In the genomic region with DNA sequence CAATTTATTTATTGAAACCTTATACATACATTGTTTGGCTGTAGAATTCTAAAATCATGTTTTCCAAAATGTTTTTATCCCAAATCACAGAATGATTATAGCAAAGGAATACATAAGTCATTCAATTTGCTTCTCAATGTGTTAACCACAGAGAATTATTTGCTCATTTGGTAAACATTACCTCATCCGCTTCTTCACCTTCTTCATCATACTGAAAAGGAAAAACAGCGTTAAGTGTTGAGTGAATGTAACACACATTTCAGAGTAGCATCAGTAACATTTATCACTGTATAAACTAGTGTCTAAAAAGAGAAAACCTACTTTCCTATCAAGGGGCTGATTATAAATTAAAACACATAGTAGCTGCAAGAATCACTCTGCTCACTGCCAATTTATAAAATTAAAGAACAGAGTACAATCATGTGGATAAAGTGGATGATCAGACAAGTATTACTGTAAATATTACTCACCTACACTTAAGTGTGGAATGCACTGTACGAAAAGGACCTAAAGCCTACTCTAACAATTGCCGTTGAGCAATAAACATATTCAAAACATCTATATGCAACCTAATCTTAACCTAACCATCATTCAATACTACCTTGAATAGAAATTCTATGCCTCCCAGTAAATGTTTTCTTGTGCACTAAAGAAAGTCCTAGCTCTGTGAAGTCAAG, we compare ENCODE assay signal across 18 cellular contexts. TPM values are rescaled to one million over a fixed set of nuclear protein-coding genes. Genes with fewer than 3 reads are reported as not detected.
A peak's percentile ranks its signal among the peaks of the same experiment; 100 is the strongest.
DNase-seq lines count a peak whose midpoint lies in the region; ATAC-seq, FAIRE-seq and TF ChIP-seq lines count a peak whose summit lies in the region.
"Had no signal": no experiment of that assay in that cellular context is flagged by ENCODE, and none has a peak within 500 bp of the region (broad histone marks: within the 10 kb centered on the region; RNA-seq: fewer than 3 reads in every experiment).

No MANE protein-coding gene starts in this region.

- CTCF ChIA-PET in MCF 10A (lab: Yijun Ruan, JAX) = interaction anchor here (0.7 to 2.8 kb wide), 4 partner anchors 12 to 299 kb away, joined by 3 to 10 read pairs (median 4); a partner anchor contains a TSS

- peak overlapping the region; percentile 4; the same call in 1 of the 2 replicates for H3K27ac ChIP-seq in 22Rv1
- H3K27ac ChIP-seq: PC-9, SJCRH30 had no signal

- FAIRE-seq in GM12891 (lab: Jason Lieb, UNC) = peak; percentile 40
- FAIRE-seq in bronchial epithelial cell (lab: Jason Lieb, UNC) = no peak
- FAIRE-seq: A204.1 had no signal

- H3K27ac Mint-ChIP-seq in T-helper 1 cell treated with Interleukin-12 subunit alpha and Interleukin-12 subunit beta and Interleukin-4 antibody, amounts not matched to agents 30 μg/mL and 1 μg/mL, for 36 hours = peak overlapping the region; percentile 19
- no peak overlapping the region for H3K27ac Mint-ChIP-seq in MCF 10A (ENCODE audit: low read depth, unreplicated experiment)
- H3K27ac Mint-ChIP-seq: CD4-positive, alpha-beta memory T cell had no signal

- H3K9me3 Mint-ChIP-seq in T-helper 1 cell treated with Interleukin-12 subunit alpha and Interleukin-12 subunit beta and Interleukin-4 antibody, amounts not matched to agents 30 μg/mL and 1 μg/mL, for 36 hours = no peaks in the 10 kb centered on the region
- no peaks in the 10 kb centered on the region for H3K9me3 Mint-ChIP-seq in MCF 10A (ENCODE audit: unreplicated experiment)
- H3K9me3 Mint-ChIP-seq: CD4-positive, alpha-beta memory T cell had no signal

- H3K36me3 ChIP-seq in bronchial epithelial cell (ENCODE audit: control insufficient read depth, insufficient read depth, low read length) = peaks cover 3% of the 10 kb centered on the region

- TF ChIP-seq CTCF in 22Rv1 (IDR thresholded peaks at IDR 0.05) (no peak), bronchial epithelial cell (IDR thresholded peaks at IDR 0.05; ENCODE audit: insufficient read depth, low read length, severe bottlenecking) (no peak), MCF 10A (IDR thresholded peaks at IDR 0.05; ENCODE audit: unreplicated experiment) (no peak)

- intact Hi-C loops in MCF 10A (cut with micrococcal nuclease) = no loop called here

- H3K27me3 Mint-ChIP-seq in T-helper 1 cell treated with Interleukin-12 subunit alpha and Interleukin-12 subunit beta and Interleukin-4 antibody, amounts not matched to agents 30 μg/mL and 1 μg/mL, for 36 hours (ENCODE audit: low read depth) = no peaks in the 10 kb centered on the region
- no peaks in the 10 kb centered on the region for H3K27me3 Mint-ChIP-seq in MCF 10A (ENCODE audit: insufficient read depth, unreplicated experiment)
- H3K27me3 Mint-ChIP-seq: CD4-positive, alpha-beta memory T cell had no signal

- TF ChIP-seq POLR2A in GM12891 (IDR thresholded peaks at IDR 0.05; ENCODE audit: low read depth, low read length) = no peak

- H3K4me1 Mint-ChIP-seq in T-helper 1 cell treated with Interleukin-12 subunit alpha and Interleukin-12 subunit beta and Interleukin-4 antibody, amounts not matched to agents 30 μg/mL and 1 μg/mL, for 36 hours (ENCODE audit: low read depth) = peaks cover 3% of the 10 kb centered on the region
- no peaks in the 10 kb centered on the region for H3K4me1 Mint-ChIP-seq in MCF 10A (ENCODE audit: insufficient read depth, unreplicated experiment)
- H3K4me1 Mint-ChIP-seq: CD4-positive, alpha-beta memory T cell had no signal

- peaks cover 33% of the 10 kb centered on the region for H3K36me3 Mint-ChIP-seq in T-helper 1 cell treated with Interleukin-12 subunit alpha and Interleukin-12 subunit beta and Interleukin-4 antibody, amounts not matched to agents 30 μg/mL and 1 μg/mL, for 36 hours (ENCODE audit: low read depth)
- peaks cover 96% of the 10 kb centered on the region for H3K36me3 Mint-ChIP-seq in MCF 10A (ENCODE audit: insufficient read depth, unreplicated experiment)

- BruUV-seq in MCF 10A (replicated peaks; lab: Mats Ljungman, UMichigan) = no TSS peak

- DNase-seq in T-helper 1 cell (no peak), GM12891 (ENCODE audit: insufficient read length, low spot score) (no peak), bronchial epithelial cell (ENCODE audit: low read depth) (peak; percentile 69), MCF 10A (ENCODE audit: unreplicated experiment) (no peak)
- no peak for DNase-seq in stimulated activated CD4-positive, alpha-beta T cell treated with anti-CD3 and anti-CD28 coated beads, Interleukin-2, amount 100 ng/mL, for 24 hours
- DNase-seq: CD4-positive, alpha-beta memory T cell; DMS79; KG1; MV-4-11; NCI-H1694 treated with DMSO at 0.1 percent for 48 hours; NCI-H226; NCI-H526; PC-9; SJCRH30 had no signal

- no peaks in the 10 kb centered on the region for H3K27me3 ChIP-seq in bronchial epithelial cell (ENCODE audit: control insufficient read depth, insufficient read depth, low read length)
- H3K27me3 ChIP-seq: SJCRH30 had no signal

- H3K4me3 Mint-ChIP-seq in T-helper 1 cell treated with Interleukin-12 subunit alpha and Interleukin-12 subunit beta and Interleukin-4 antibody, amounts not matched to agents 30 μg/mL and 1 μg/mL, for 36 hours = no peak overlapping the region
- no peak overlapping the region for H3K4me3 Mint-ChIP-seq in MCF 10A (ENCODE audit: unreplicated experiment)
- H3K4me3 Mint-ChIP-seq: CD4-positive, alpha-beta memory T cell had no signal

- H3K4me3 ChIP-seq in bronchial epithelial cell (ENCODE audit: low read depth, low read length) = no peak overlapping the region
- H3K4me3 ChIP-seq: PC-9, SJCRH30 had no signal

- no peak for ATAC-seq in HG03159 (IDR thresholded peaks at IDR 0.05; ENCODE audit: unreplicated experiment)

- POLR2A ChIA-PET in MCF 10A (lab: Yijun Ruan, JAX) = interaction anchor here (0.8 to 3.4 kb wide), 2 partner anchors 9 to 298 kb away, joined by 3 to 18 read pairs; a partner anchor contains a TSS

TF ChIP-seq in GM12891, 5 proteins besides CTCF, POLR2A, EP300 and RAD21:
- TF ChIP-seq POLR2AphosphoS5 (IDR thresholded peaks at IDR 0.05; ENCODE audit: low read depth, low read length) = no peak
- no peak for TF ChIP-seq PAX5 (IDR thresholded peaks at IDR 0.05; ENCODE audit: insufficient read depth, low read length, severe bottlenecking)
- no peak for TF ChIP-seq TAF1 (IDR thresholded peaks at IDR 0.05; ENCODE audit: low read depth, low read length)
- no peak for TF ChIP-seq SPI1 (IDR thresholded peaks at IDR 0.05; ENCODE audit: low read depth, low read length)
- TF ChIP-seq POU2F2 (IDR thresholded peaks at IDR 0.05; ENCODE audit: low read depth, low read length) = no peak

RNA-seq across cellular contexts. Expression of a gene that starts 18.1 kb away (rescaled TPM):
- 0.99 TPM for polyA plus RNA-seq in GM12891 (2012; ENCODE audit: low read depth, missing spikeins)
- total RNA-seq in bronchial epithelial cell = 16.9 and 27.9 TPM in 2 replicates
- 183 and 203 TPM in 2 replicates for total RNA-seq in MCF 10A (2022)

RNA-seq across cellular contexts. Expression of a gene that starts 34.8 kb away (rescaled TPM):
- polyA plus RNA-seq in GM12891 (2012; ENCODE audit: low read depth, missing spikeins) = 723 TPM
- total RNA-seq in bronchial epithelial cell = 160 and 166 TPM in 2 replicates
- total RNA-seq in MCF 10A (2022) = 327 and 493 TPM in 2 replicates
